Comparison of ENCODE assay signal across 18 cellular contexts in the genomic region with DNA sequence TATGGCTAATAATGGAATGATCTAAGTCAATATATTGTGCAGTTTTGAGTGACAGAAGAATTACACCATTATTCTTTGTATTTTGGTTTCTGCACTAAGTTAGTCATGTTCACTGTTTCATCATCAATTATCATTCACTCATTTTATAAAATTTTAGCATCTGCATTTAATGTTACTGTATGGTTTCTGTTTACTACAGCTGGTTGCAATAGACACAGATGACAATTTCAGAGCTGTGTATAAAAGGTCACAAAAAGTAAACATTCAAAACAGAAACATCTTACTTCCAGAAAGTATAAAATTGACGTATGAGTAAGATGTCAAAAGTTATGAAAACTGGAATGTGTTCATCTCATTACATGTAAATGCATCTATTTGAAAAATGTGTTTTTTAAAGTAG.
"Had no signal": no experiment of that assay in that cellular context is flagged by ENCODE, and none has a peak within 500 bp of the region (broad histone marks: within the 10 kb centered on the region; RNA-seq: fewer than 3 reads in every experiment).

No MANE protein-coding gene starts in this region.

- ATAC-seq: K562 had no signal

- H3K9ac ChIP-seq: KMS-11, SK-N-SH had no signal

- H3K27ac ChIP-seq: HL-60, KMS-11 had no signal

- H3K4me3 ChIP-seq: K562 had no signal

- H3K9me3 ChIP-seq: SK-N-SH had no signal

- H3K4me2 ChIP-seq: KMS-11, SK-N-SH had no signal

- DNase-seq: MM.1S, NCI-H1092 treated with DMSO at 0.1 percent for 48 hours, NCI-H1436, NCI-H187, NCI-H2029, NCI-H2081 treated with DMSO at 0.1 percent for 48 hours, NCI-H2171, NCI-H226, NCI-H510A, NCI-H524 treated with DMSO at 0.1 percent for 48 hours, NCI-H774, Right ventricle myocardium superior, RPMI8226, SIG-M5, SK-N-SH had no signal
